In genomic region chr1:152458384-152459185, GRCh38 we compare ENCODE assay signal across 8 cellular contexts. TPM values are rescaled to one million over a fixed set of nuclear protein-coding genes. Genes with fewer than 3 reads are reported as not detected.
DNase-seq lines count a peak whose midpoint lies in the region; ATAC-seq and TF ChIP-seq lines count a peak whose summit lies in the region.

No MANE protein-coding gene starts in this region.

- H3K36me3 ChIP-seq in GM23338 (ENCODE audit: insufficient read depth), result no peaks in the 10 kb centered on the region
- H3K36me3 ChIP-seq in liver (ENCODE audit: control insufficient read depth in 4 of 4, insufficient read depth in 3 of 4, low read depth in 1 of 4, low read length in 3 of 4), result no peaks in the 10 kb centered on the region

- no peaks in the 10 kb centered on the region for H3K79me2 ChIP-seq in GM23338 (replicated peaks; ENCODE audit: insufficient read depth)

- H3K27me3 Mint-ChIP-seq in GM23338 (ENCODE audit: insufficient read depth, low read depth, poor library complexity), result peaks cover under 1% of the 10 kb centered on the region

- H3K27me3 ChIP-seq in GM23338 (ENCODE audit: insufficient read depth) (no peaks in the 10 kb centered on the region), liver (ENCODE audit: control insufficient read depth in 4 of 4, insufficient read depth in 4 of 4, low read length in 3 of 4) (no peaks in the 10 kb centered on the region)

- no peak overlapping the region for H3K4me2 ChIP-seq in GM23338

- H3K9me3 Mint-ChIP-seq in GM23338, result 0 out of 3 replicates have a peak, but pooled peaks cover under 1% of the 10 kb centered on the region

- no peak overlapping the region for H2AFZ ChIP-seq in GM23338

- H3K27ac Mint-ChIP-seq in GM23338, result no peak overlapping the region

- H3F3A ChIP-seq in GM23338 (replicated peaks; ENCODE audit: low read depth), result 0 out of 2 replicates have a peak, but pooled peaks cover 2% of the 10 kb centered on the region

- 0 out of 2 replicates have a peak, but pooled peaks cover 3% of the 10 kb centered on the region for H3K4me1 ChIP-seq in GM23338 (ENCODE audit: insufficient read depth)
- peaks cover 0 to 4% (median 2%) of the 10 kb centered on the region in 4 donors for H3K4me1 ChIP-seq in liver (ENCODE audit: control insufficient read depth in 4 of 4, insufficient read depth in 4 of 4, low read length in 3 of 4)

- no peak overlapping the region for H3K4me3 ChIP-seq in GM23338
- H3K4me3 ChIP-seq in liver (ENCODE audit: low read depth in 1 of 3, low read length in 3 of 3), result no peak overlapping the region

- no peaks in the 10 kb centered on the region for H4K20me1 ChIP-seq in GM23338 (replicated peaks; ENCODE audit: insufficient read depth)

- 26% methylated on average over 11 of the region's 11 CpGs for WGBS in liver

- no peaks in the 10 kb centered on the region for H3K9me3 ChIP-seq in liver (ENCODE audit: control insufficient read depth in 4 of 4, low read length in 3 of 4)

- no peak overlapping the region for H3K4me3 Mint-ChIP-seq in GM23338

- H3K9ac ChIP-seq in liver (ENCODE audit: low read depth in 1 of 2, low read length in 2 of 2), result no peak overlapping the region

- TF ChIP-seq RAD21 in liver (IDR thresholded peaks at IDR 0.05), result peak; percentile 93 to 95

- H3K27ac ChIP-seq in C4-2B (no peak overlapping the region), GM23338 (ENCODE audit: low read depth) (no peak overlapping the region), liver (ENCODE audit: low read depth in 1 of 2, low read length in 2 of 2) (no peak overlapping the region)

- ATAC-seq in GM23338 (peak; percentile 74), HG03196 (IDR thresholded peaks at IDR 0.05; ENCODE audit: unreplicated experiment) (no peak)
- ATAC-seq in activated CD4-positive, CD25-positive, alpha-beta regulatory T cell treated with anti-CD3 and anti-CD28 coated beads, Interleukin-2, amount 50 U/mL, for 24 hours, result peak; percentile 27 to 38

- TF ChIP-seq CTCF in C4-2B (conservative IDR thresholded peaks at IDR 0.05) (peak; percentile 94), GM23338 (conservative IDR thresholded peaks at IDR 0.05; ENCODE audit: low read depth in 2 of 2) (peak; percentile 78 to 88), liver (IDR thresholded peaks at IDR 0.05; ENCODE audit: low read depth, low read length, missing input control) (peak; percentile 96)

- no peaks in the 10 kb centered on the region; the same call in 1 of the 3 replicates for H3K36me3 Mint-ChIP-seq in GM23338 (ENCODE audit: low read depth)

- no peaks in the 10 kb centered on the region for H3K9me2 ChIP-seq in GM23338 (ENCODE audit: insufficient read depth)

- H3K4me1 Mint-ChIP-seq in GM23338, result peaks cover 5% of the 10 kb centered on the region; the same call in 2 of the 3 replicates

- DNase-seq in GM23338 (ENCODE audit: low spot score) (peak; percentile 88), NCI-H2227 treated with DMSO at 0.1 percent for 48 hours (lab: John Stamatoyannopoulos, UW) (peak; percentile 0)
- DNase-seq in central memory CD4-positive, alpha-beta T cell, result peak; percentile 73
- peak; percentile 61 to 68 for DNase-seq in stimulated activated CD4-positive, alpha-beta T cell treated with anti-CD3 and anti-CD28 coated beads, Interleukin-4, amount 100 ng/mL, for 48 hours (ENCODE audit: low read depth in 2 of 2)

TF ChIP-seq in GM23338, 12 proteins besides CTCF, POLR2A, EP300 and RAD21 (continues in another document):
- TF ChIP-seq ZNF114 (CRISPR knock-in tag; IDR thresholded peaks at IDR 0.05) (no peak), STAT1 (IDR thresholded peaks at IDR 0.05; ENCODE audit: unreplicated experiment) (no peak), NANOG (IDR thresholded peaks at IDR 0.05; ENCODE audit: borderline replicate concordance) (no peak), ETS1 (IDR thresholded peaks at IDR 0.05) (no peak), EZH2phosphoT487 (IDR thresholded peaks at IDR 0.05; ENCODE audit: unreplicated experiment) (no peak)

TF ChIP-seq in liver, 16 proteins besides CTCF, POLR2A, EP300 and RAD21:
- TF ChIP-seq JUND (IDR thresholded peaks at IDR 0.05) (no peak), REST (IDR thresholded peaks at IDR 0.05) (no peak), ATF3 (IDR thresholded peaks at IDR 0.05) (no peak), NR2F2 (IDR thresholded peaks at IDR 0.05) (no peak), FOXA2 (IDR thresholded peaks at IDR 0.05) (no peak), HNF4A (conservative IDR thresholded peaks at IDR 0.05) (no peak), TAF1 (conservative IDR thresholded peaks at IDR 0.05) (no peak), FOXA1 (IDR thresholded peaks at IDR 0.05) (no peak), SP1 (IDR thresholded peaks at IDR 0.05) (no peak), GABPA (IDR thresholded peaks at IDR 0.05 in 1 of 2, conservative IDR thresholded peaks at IDR 0.05 in 1 of 2) (no peak), HNF4G (IDR thresholded peaks at IDR 0.05) (no peak), RXRA (IDR thresholded peaks at IDR 0.05) (no peak), MAX (IDR thresholded peaks at IDR 0.05) (no peak), EGR1 (IDR thresholded peaks at IDR 0.05; ENCODE audit: low read depth in 2 of 2) (no peak), YY1 (IDR thresholded peaks at IDR 0.05) (no peak), ZBTB33 (IDR thresholded peaks at IDR 0.05) (no peak)

RNA-seq across cellular contexts. Expression of gene CRNN, which starts 44.5 kb away (rescaled TPM):
- total RNA-seq in GM23338 (2014; rRNA removed; shearing (Covaris generic)), result not detected in 2 replicates
- not detected in 2 replicates for polyA plus RNA-seq in GM23338 (2016; fragmentation: Nextera tagmentation; extraction: Ambion mirVana)
- total RNA-seq in liver, result under 1 TPM in 1 of 2 donors, not detected in 1; 0.05 TPM
- polyA plus RNA-seq in liver, result under 1 TPM in 1 of 2 donors, not detected in 1; 0.22 TPM

RNA-seq across cellular contexts. Expression of gene LCE5A, which starts 52.0 kb away (rescaled TPM):
- total RNA-seq in GM23338 (2014; rRNA removed; shearing (Covaris generic)), result not detected in 2 replicates
- polyA plus RNA-seq in GM23338 (2016; fragmentation: Nextera tagmentation; extraction: Ambion mirVana), result not detected in 2 replicates
- total RNA-seq in liver, result not detected
- not detected for polyA plus RNA-seq in liver

RNA-seq across cellular contexts. Expression of gene CRCT1, which starts 55.7 kb away (rescaled TPM):
- total RNA-seq in GM23338 (2014; rRNA removed; shearing (Covaris generic)), result not detected in 2 replicates
- polyA plus RNA-seq in GM23338 (2016; fragmentation: Nextera tagmentation; extraction: Ambion mirVana), result not detected in 2 replicates
- not detected for total RNA-seq in liver
- not detected for polyA plus RNA-seq in liver

Comparison
In these comparisons a context has a peak if more than half of its experiments do, and no peak if none do; other contexts are left out.
1. DNase-seq: peak in every context shown above with its lines; median percentile 88 in GM23338; 73 in central memory CD4-positive, alpha-beta T cell; 64 in stimulated activated CD4-positive, alpha-beta T cell treated with anti-CD3 and anti-CD28 coated beads, Interleukin-4, amount 100 ng/mL, for 48 hours; 0 in NCI-H2227 treated with DMSO at 0.1 percent for 48 hours.